ENCODE assay signal across 21 cellular contexts in genomic region chr11:30406978-30407762, GRCh38.
DNase-seq lines count a peak whose midpoint lies in the region; ATAC-seq and TF ChIP-seq lines count a peak whose summit lies in the region.
"Had no signal": no experiment of that assay in that cellular context is flagged by ENCODE, and none has a peak within 500 bp of the region (broad histone marks: within the 10 kb centered on the region; RNA-seq: fewer than 3 reads in every experiment).

No MANE protein-coding gene starts in this region.

- no peaks in the 10 kb centered on the region for H3K9me3 Mint-ChIP-seq in nephron progenitor cell
- H3K9me3 Mint-ChIP-seq: activated naive CD8-positive, alpha-beta T cell treated with anti-CD3 and anti-CD28 coated beads, Interleukin-2, amount 50 U/mL, for 24 hours; natural killer cell treated with Interleukin-12 subunit alpha and Interleukin-12 subunit beta and Interleukin-15 and Interleukin-18, amount 100 ng/mL, for 72 hours; T-helper 1 cell treated with Interleukin-12 subunit alpha and Interleukin-12 subunit beta and Interleukin-4 antibody, amounts not matched to agents 30 μg/mL and 1 μg/mL, for 36 hours had no signal

- H3K4me1 Mint-ChIP-seq in nephron progenitor cell = peaks cover 42% of the 10 kb centered on the region

- DNase-seq in NCI-H748 (lab: John Stamatoyannopoulos, UW; ENCODE audit: unreplicated experiment) (peak; percentile 6), NCI-H748 treated with DMSO at 0.1 percent for 48 hours (lab: John Stamatoyannopoulos, UW) (no peak), NCI-H82 treated with DMSO at 0.1 percent for 48 hours (lab: John Stamatoyannopoulos, UW; ENCODE audit: unreplicated experiment) (peak; percentile 78), foreskin melanocyte (peak; percentile 83), nephron progenitor cell (no peak)
- DNase-seq: activated CD4-positive, alpha-beta T cell treated with anti-CD3 and anti-CD28 coated beads, Interleukin-2, amount 50 U/mL, for 4 hours; activated CD8-positive, alpha-beta memory T cell treated with anti-CD3 and anti-CD28 coated beads, Interleukin-2, amount 50 U/mL, for 48 hours; activated effector memory CD4-positive, alpha-beta T cell treated with Interleukin-2 at 50 U/mL for 16 hours; activated naive CD8-positive, alpha-beta T cell treated with anti-CD3 and anti-CD28 coated beads, Interleukin-2, amount 50 U/mL, for 24 hours; hippocampal formation; midbrain; NCI-H2081; SIG-M5; stimulated activated CD4-positive, alpha-beta T cell treated with anti-CD3 and anti-CD28 coated beads, Interleukin-2, amount 100 ng/mL, for 24 hours; stimulated activated naive CD4-positive, alpha-beta T cell had no signal

- H3K27ac Mint-ChIP-seq in nephron progenitor cell = peak overlapping the region; percentile 91
- H3K27ac Mint-ChIP-seq: activated naive CD8-positive, alpha-beta T cell treated with anti-CD3 and anti-CD28 coated beads, Interleukin-2, amount 50 U/mL, for 24 hours; natural killer cell treated with Interleukin-12 subunit alpha and Interleukin-12 subunit beta and Interleukin-15 and Interleukin-18, amount 100 ng/mL, for 72 hours; T-helper 1 cell treated with Interleukin-12 subunit alpha and Interleukin-12 subunit beta and Interleukin-4 antibody, amounts not matched to agents 30 μg/mL and 1 μg/mL, for 36 hours had no signal

- ATAC-seq in GM21737 (IDR thresholded peaks at IDR 0.05; ENCODE audit: unreplicated experiment) = no peak
- no peak for ATAC-seq in HG03520 (IDR thresholded peaks at IDR 0.05; ENCODE audit: unreplicated experiment)
- no peak for ATAC-seq in HG03565 (IDR thresholded peaks at IDR 0.05; ENCODE audit: unreplicated experiment)
- ATAC-seq: A549; activated naive CD8-positive, alpha-beta T cell treated with anti-CD3 and anti-CD28 coated beads, Interleukin-2, amount 50 U/mL, for 24 hours; natural killer cell treated with Interleukin-12 subunit alpha and Interleukin-12 subunit beta and Interleukin-15 and Interleukin-18, amount 100 ng/mL, for 72 hours had no signal

- no peak overlapping the region for H3K4me3 Mint-ChIP-seq in nephron progenitor cell
- H3K4me3 Mint-ChIP-seq: activated naive CD8-positive, alpha-beta T cell treated with anti-CD3 and anti-CD28 coated beads, Interleukin-2, amount 50 U/mL, for 24 hours; natural killer cell treated with Interleukin-12 subunit alpha and Interleukin-12 subunit beta and Interleukin-15 and Interleukin-18, amount 100 ng/mL, for 72 hours; T-helper 1 cell treated with Interleukin-12 subunit alpha and Interleukin-12 subunit beta and Interleukin-4 antibody, amounts not matched to agents 30 μg/mL and 1 μg/mL, for 36 hours had no signal

- TF ChIP-seq CTCF in nephron progenitor cell (IDR thresholded peaks at IDR 0.05) = no peak

- peaks cover 11% of the 10 kb centered on the region for H3K27me3 Mint-ChIP-seq in nephron progenitor cell (ENCODE audit: low read depth, poor library complexity)
- H3K27me3 Mint-ChIP-seq: activated naive CD8-positive, alpha-beta T cell treated with anti-CD3 and anti-CD28 coated beads, Interleukin-2, amount 50 U/mL, for 24 hours had no signal

- no peaks in the 10 kb centered on the region for H3K36me3 Mint-ChIP-seq in nephron progenitor cell (ENCODE audit: low read depth)
- H3K36me3 Mint-ChIP-seq: natural killer cell treated with Interleukin-12 subunit alpha and Interleukin-12 subunit beta and Interleukin-15 and Interleukin-18, amount 100 ng/mL, for 72 hours had no signal

Comparison
In these comparisons a context has a peak if more than half of its experiments do, and no peak if none do; other contexts are left out.
1. DNase-seq: peak in NCI-H748 (single experiment), NCI-H82 treated with DMSO at 0.1 percent for 48 hours (single experiment) and foreskin melanocyte (single experiment); none in NCI-H748 treated with DMSO at 0.1 percent for 48 hours (single experiment) and nephron progenitor cell (single experiment).